In the genomic region with DNA sequence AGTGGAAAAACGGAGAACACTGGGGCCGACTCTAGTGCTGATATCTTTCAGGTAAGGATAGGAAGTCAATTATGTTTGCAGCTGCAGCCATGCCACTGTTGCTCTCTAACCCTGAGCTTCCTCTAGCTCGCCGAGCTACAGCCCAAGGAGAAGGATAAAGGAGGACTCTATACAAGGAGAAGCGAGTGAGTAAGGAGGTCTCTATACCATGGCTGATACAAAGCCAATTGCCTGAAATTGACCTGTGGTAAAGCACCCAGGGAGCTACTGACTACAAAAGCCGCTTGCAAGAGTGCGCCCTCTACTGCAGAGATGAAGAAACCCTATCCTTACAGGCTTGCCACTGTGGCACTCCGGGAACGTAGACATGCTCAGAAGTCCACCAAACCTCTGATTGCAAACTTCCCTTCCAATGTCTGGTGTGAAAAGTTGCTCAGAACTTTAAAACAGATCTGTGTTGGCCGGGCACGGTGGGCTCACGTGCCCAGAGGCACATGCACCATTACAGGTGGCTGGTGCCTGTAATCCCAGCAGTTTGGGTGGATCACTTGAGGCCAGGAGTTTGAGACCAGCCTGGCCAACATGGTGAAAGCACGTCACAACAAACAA, we compare ENCODE assay signal across 7 cellular contexts. TPM values are rescaled to one million over a fixed set of nuclear protein-coding genes. Genes with fewer than 3 reads are reported as not detected.
A peak's percentile ranks its signal among the peaks of the same experiment; 100 is the strongest.
DNase-seq lines count a peak whose midpoint lies in the region; ATAC-seq, FAIRE-seq and TF ChIP-seq lines count a peak whose summit lies in the region.

No MANE protein-coding gene starts in this region.

- peak; percentile 42 for DNase-seq in GM12891 (ENCODE audit: insufficient read length, low spot score)
- peak; percentile 62 for DNase-seq in MV-4-11 (lab: John Stamatoyannopoulos, UW)
- peak; percentile 74 for DNase-seq in SKM-1 (lab: John Stamatoyannopoulos, UW; ENCODE audit: unreplicated experiment)
- DNase-seq in astrocyte of the cerebellum (ENCODE audit: low read depth): peak; percentile 8
- peak; percentile 79 for DNase-seq in iPS-NIHi11 (ENCODE audit: low spot score)
- DNase-seq in stimulated activated CD4-positive, alpha-beta T cell treated with anti-CD3 and anti-CD28 coated beads, Interleukin-1b, Interleukin-23, amount 100 ng/mL, for 48 hours: peak; percentile 52

- H3K4me3 ChIP-seq in astrocyte of the cerebellum (ENCODE audit: low read depth, low read length): no peak overlapping the region

- no peak for TF ChIP-seq POLR2A in GM12891 (IDR thresholded peaks at IDR 0.05; ENCODE audit: low read depth, low read length)

- peak; percentile 75 for TF ChIP-seq CTCF in astrocyte of the cerebellum (IDR thresholded peaks at IDR 0.05; ENCODE audit: low read depth, low read length, missing control alignments)

- peak; percentile 93 for FAIRE-seq in GM12891 (lab: Jason Lieb, UNC)

- ATAC-seq in HG03196 (IDR thresholded peaks at IDR 0.05; ENCODE audit: unreplicated experiment): no peak

- in situ Hi-C loops in astrocyte of the cerebellum (cut with HindIII; ENCODE audit: low sequenced_read_pairs): no loop called here

TF ChIP-seq in GM12891, 5 proteins besides CTCF, POLR2A, EP300 and RAD21:
- TF ChIP-seq PAX5 (IDR thresholded peaks at IDR 0.05; ENCODE audit: insufficient read depth, low read length, severe bottlenecking): no peak
- no peak for TF ChIP-seq TAF1 (IDR thresholded peaks at IDR 0.05; ENCODE audit: low read depth, low read length)
- TF ChIP-seq SPI1 (IDR thresholded peaks at IDR 0.05; ENCODE audit: low read depth, low read length): no peak
- TF ChIP-seq POLR2AphosphoS5 (IDR thresholded peaks at IDR 0.05; ENCODE audit: low read depth, low read length): no peak
- TF ChIP-seq POU2F2 (IDR thresholded peaks at IDR 0.05; ENCODE audit: low read depth, low read length): no peak

RNA-seq across cellular contexts. Expression of gene SLC46A1, which starts 10.8 kb away (rescaled TPM):
- 2.9 TPM for polyA plus RNA-seq in GM12891 (2012; ENCODE audit: low read depth, missing spikeins)

RNA-seq across cellular contexts. Expression of gene SARM1, which starts 45.3 kb away (rescaled TPM):
- 10.6 TPM for polyA plus RNA-seq in GM12891 (2012; ENCODE audit: low read depth, missing spikeins)

RNA-seq across cellular contexts. Expression of gene VTN, which starts 46.7 kb away (rescaled TPM):
- 0.18 TPM for polyA plus RNA-seq in GM12891 (2012; ENCODE audit: low read depth, missing spikeins)

RNA-seq across cellular contexts. Expression of gene SEBOX, which starts 51.8 kb away (rescaled TPM):
- not detected for polyA plus RNA-seq in GM12891 (2012; ENCODE audit: low read depth, missing spikeins)

RNA-seq across cellular contexts. Expression of gene SLC13A2, which starts 56.6 kb away (rescaled TPM):
- 0.04 TPM for polyA plus RNA-seq in GM12891 (2012; ENCODE audit: low read depth, missing spikeins)

Comparison
In these comparisons a context has a peak if more than half of its experiments do, and no peak if none do; other contexts are left out.
1. DNase-seq: peak in every context shown above with its lines; median percentile 79 in iPS-NIHi11; 74 in SKM-1; 62 in MV-4-11; 52 in stimulated activated CD4-positive, alpha-beta T cell treated with anti-CD3 and anti-CD28 coated beads, Interleukin-1b, Interleukin-23, amount 100 ng/mL, for 48 hours; 42 in GM12891; 8 in astrocyte of the cerebellum.